1 cellular context compared by ENCODE assay signal in genomic region chr21:37564341-37564923, GRCh38.
TF ChIP-seq lines count a peak whose summit lies in the region.

No MANE protein-coding gene starts in this region.

TF ChIP-seq in HEK293, 187 proteins besides CTCF, POLR2A, EP300 and RAD21 (continued from another document and continues in another):
- TF ChIP-seq ZBTB10 (tag by site-specific recombination; IDR thresholded peaks at IDR 0.05) (peak; percentile 22; the same call in 1 of the 2 replicates), ZNF202 (tag by site-specific recombination; IDR thresholded peaks at IDR 0.05; ENCODE audit: borderline replicate concordance) (no peak), ZNF366 (tag by site-specific recombination; conservative IDR thresholded peaks at IDR 0.05) (peak; percentile 74), TRIM28 (IDR thresholded peaks at IDR 0.05; ENCODE audit: borderline replicate concordance, low read length) (0 out of 2 replicates have a peak, but pooled peaks have one; percentile 44), BCL11A (tag by site-specific recombination; IDR thresholded peaks at IDR 0.05; ENCODE audit: low read depth) (peak; percentile 85; the same call in 1 of the 2 replicates), ZNF138 (tag by site-specific recombination; IDR thresholded peaks at IDR 0.05; ENCODE audit: borderline replicate concordance) (no peak), ZNF529 (tag by site-specific recombination; IDR thresholded peaks at IDR 0.05; ENCODE audit: insufficient replicate concordance) (no peak), ZIC2 (tag by site-specific recombination; IDR thresholded peaks at IDR 0.05) (peak; percentile 97), GFI1B (tag by site-specific recombination; IDR thresholded peaks at IDR 0.05) (0 out of 2 replicates have a peak, but pooled peaks have one; percentile 19), PRDM6 (tag by site-specific recombination; IDR thresholded peaks at IDR 0.05) (peak; percentile 53), IKZF3 (tag by site-specific recombination; IDR thresholded peaks at IDR 0.05) (0 out of 2 replicates have a peak, but pooled peaks have one; percentile 11), SP3 (tag by site-specific recombination; IDR thresholded peaks at IDR 0.05) (no peak), ZNF274 (IDR thresholded peaks at IDR 0.05; ENCODE audit: low read length) (no peak), ZNF274 (tag by site-specific recombination; IDR thresholded peaks at IDR 0.05; ENCODE audit: borderline replicate concordance) (no peak), ATF2 (tag by site-specific recombination; IDR thresholded peaks at IDR 0.05; ENCODE audit: low read depth) (0 out of 2 replicates have a peak, but pooled peaks have one; percentile 34), SCRT2 (tag by site-specific recombination; IDR thresholded peaks at IDR 0.05) (peak; percentile 49; the same call in 1 of the 2 replicates), ZNF398 (tag by site-specific recombination; IDR thresholded peaks at IDR 0.05) (peak; percentile 85), ZNF837 (tag by site-specific recombination; IDR thresholded peaks at IDR 0.05) (no peak), ZNF626 (tag by site-specific recombination; IDR thresholded peaks at IDR 0.05) (no peak), SP7 (tag by site-specific recombination; IDR thresholded peaks at IDR 0.05) (peak; percentile 66), KLF10 (tag by site-specific recombination; IDR thresholded peaks at IDR 0.05) (peak; percentile 35; the same call in 1 of the 2 replicates), ZBTB49 (tag by site-specific recombination; IDR thresholded peaks at IDR 0.05; ENCODE audit: low read depth) (no peak), ZSCAN23 (tag by site-specific recombination; IDR thresholded peaks at IDR 0.05) (peak; percentile 94; the same call in 1 of the 2 replicates), ZBTB8A (tag by site-specific recombination; IDR thresholded peaks at IDR 0.05) (peak; percentile 70; the same call in 1 of the 2 replicates), ZNF639 (tag by site-specific recombination; IDR thresholded peaks at IDR 0.05) (peak; percentile 84; the same call in 1 of the 2 replicates), BCL6B (tag by site-specific recombination; IDR thresholded peaks at IDR 0.05) (no peak), ZNF248 (tag by site-specific recombination; IDR thresholded peaks at IDR 0.05) (no peak), ZNF175 (tag by site-specific recombination; IDR thresholded peaks at IDR 0.05) (no peak), ZBTB6 (tag by site-specific recombination; IDR thresholded peaks at IDR 0.05) (no peak), ZBTB48 (tag by site-specific recombination; IDR thresholded peaks at IDR 0.05) (peak; percentile 82), PRDM10 (tag by site-specific recombination; IDR thresholded peaks at IDR 0.05) (peak; percentile 76), ZBTB7A (tag by site-specific recombination; IDR thresholded peaks at IDR 0.05; ENCODE audit: low read depth) (no peak), ZNF501 (tag by site-specific recombination; IDR thresholded peaks at IDR 0.05) (no peak), ZBTB17 (tag by site-specific recombination; IDR thresholded peaks at IDR 0.05) (peak; percentile 98), ZEB2 (tag by site-specific recombination; IDR thresholded peaks at IDR 0.05) (peak; percentile 50), KLF8 (tag by site-specific recombination; IDR thresholded peaks at IDR 0.05) (no peak), ZNF701 (tag by site-specific recombination; IDR thresholded peaks at IDR 0.05) (peak; percentile 35; the same call in 1 of the 2 replicates), ZNF335 (tag by site-specific recombination; conservative IDR thresholded peaks at IDR 0.05) (peak; percentile 44), ZNF449 (tag by site-specific recombination; IDR thresholded peaks at IDR 0.05) (peak; percentile 10; the same call in 1 of the 2 replicates), ZNF629 (tag by site-specific recombination; IDR thresholded peaks at IDR 0.05) (peak; percentile 100), ZFP37 (tag by site-specific recombination; IDR thresholded peaks at IDR 0.05) (no peak; the same call in 1 of the 2 replicates), ZNF184 (tag by site-specific recombination; IDR thresholded peaks at IDR 0.05) (peak; percentile 85)
